Comparison of ENCODE assay signal across 12 cellular contexts in the genomic region with DNA sequence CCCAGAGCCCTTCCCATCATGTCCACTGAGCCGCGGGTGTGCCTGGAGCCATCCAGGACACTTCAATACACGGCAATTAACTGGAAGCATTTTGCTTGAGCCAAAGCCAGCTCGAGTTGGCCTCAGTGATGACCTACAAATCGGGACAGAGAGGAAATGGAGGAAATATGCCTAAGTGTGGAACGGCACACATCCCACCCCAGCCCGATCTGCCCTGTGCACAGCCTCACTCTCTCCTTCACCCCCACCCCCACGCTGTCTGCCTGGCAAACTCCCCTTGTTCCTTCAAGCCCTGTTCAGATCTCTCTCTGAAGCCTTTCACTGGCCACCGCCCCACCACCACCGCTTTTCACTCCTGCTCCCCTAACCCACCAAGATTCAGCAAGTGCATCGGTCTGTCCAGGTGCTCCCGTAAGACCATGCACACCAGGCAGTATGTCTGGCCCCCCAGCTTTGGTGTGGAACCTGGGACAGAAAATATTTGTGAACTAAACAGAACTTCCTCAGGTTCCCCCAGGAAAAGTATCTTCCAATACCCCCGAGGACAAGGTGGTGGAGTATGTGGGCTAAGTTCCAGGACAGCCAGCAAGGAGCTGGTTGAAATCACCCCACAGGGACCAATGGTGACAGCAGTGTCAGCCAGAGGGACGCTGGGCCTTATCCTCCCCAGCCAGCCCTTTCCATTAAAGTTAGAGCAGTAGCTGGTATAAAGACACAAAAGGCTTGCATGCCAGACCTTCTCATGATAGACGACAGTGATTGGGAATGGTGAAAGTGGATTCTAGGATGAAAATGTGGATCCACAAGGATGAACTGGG.
A peak's percentile ranks its signal among the peaks of the same experiment; 100 is the strongest.
DNase-seq lines count a peak whose midpoint lies in the region; ATAC-seq and TF ChIP-seq lines count a peak whose summit lies in the region.
"Had no signal": no experiment of that assay in that cellular context is flagged by ENCODE, and none has a peak within 500 bp of the region (broad histone marks: within the 10 kb centered on the region; RNA-seq: fewer than 3 reads in every experiment).

No MANE protein-coding gene starts in this region.

- no peak overlapping the region for H3K56ac ChIP-seq in H9 (ENCODE audit: insufficient read length, low read depth, low read length)

- no peak overlapping the region for H2AK5ac ChIP-seq in H9 (ENCODE audit: insufficient read length, low read length)
- H2AK5ac ChIP-seq in neuronal stem cell (ENCODE audit: low read depth, low read length), result no peak overlapping the region

- no peaks in the 10 kb centered on the region for H3K4me1 ChIP-seq in H9 (ENCODE audit: insufficient read depth, low read length)
- peaks cover 66 to 71% (median 67%) of the 10 kb centered on the region in 3 donors for H3K4me1 ChIP-seq in skeletal muscle tissue (ENCODE audit: control insufficient read depth in 3 of 3, insufficient read depth in 3 of 3, low read length in 3 of 3)
- H3K4me1 ChIP-seq in neuronal stem cell (ENCODE audit: control insufficient read depth in 2 of 2, insufficient read depth in 1 of 2, low read depth in 1 of 2, low read length in 2 of 2), result peaks cover 12 to 39% of the 10 kb centered on the region in 2 donors

- H3K79me1 ChIP-seq in H9 (ENCODE audit: insufficient read depth, low read depth, low read length, poor library complexity, severe bottlenecking), result no peaks in the 10 kb centered on the region
- H3K79me1 ChIP-seq in neuronal stem cell (ENCODE audit: low read depth, low read length), result peaks cover 24% of the 10 kb centered on the region

- H3K27me3 ChIP-seq in H9 (ENCODE audit: insufficient read depth, low read length) (no peaks in the 10 kb centered on the region), skeletal muscle tissue (ENCODE audit: control insufficient read depth in 3 of 3, insufficient read depth in 3 of 3, low read length in 3 of 3) (no peaks in the 10 kb centered on the region), neuronal stem cell (ENCODE audit: control insufficient read depth in 3 of 3, insufficient read depth in 3 of 3, low read depth in 1 of 3, low read length in 3 of 3) (peaks cover 0 to 2% (median 0%) of the 10 kb centered on the region in 3 experiments)

- H2BK5ac ChIP-seq in H9 (ENCODE audit: insufficient read length, low read length) (no peak overlapping the region), neuronal stem cell (ENCODE audit: low read length) (no peak overlapping the region)

- H3K27me3 Mint-ChIP-seq in H9 (ENCODE audit: low read depth) (no peaks in the 10 kb centered on the region; the same call in 1 of the 2 replicates), immature natural killer cell (ENCODE audit: low read depth in 3 of 3) (peaks cover 0 to 7% (median 2%) of the 10 kb centered on the region in 3 donors)

- H3K23ac ChIP-seq in H9 (ENCODE audit: insufficient read length, low read depth, low read length) (no peak overlapping the region), neuronal stem cell (ENCODE audit: low read depth, low read length, poor library complexity) (no peak overlapping the region)

- no peak overlapping the region for H4K5ac ChIP-seq in H9 (ENCODE audit: insufficient read length, low read depth, low read length)

- no peak overlapping the region for H2BK12ac ChIP-seq in H9 (ENCODE audit: insufficient read length, low read depth, low read length)
- H2BK12ac ChIP-seq in neuronal stem cell (ENCODE audit: low read length), result no peak overlapping the region

- H3K4me3 Mint-ChIP-seq in H9 (no peak overlapping the region), immature natural killer cell (no peak overlapping the region)

- no peak for TF ChIP-seq CTCF in H9 (conservative IDR thresholded peaks at IDR 0.05)

- H3K27ac ChIP-seq in H9 (ENCODE audit: insufficient read length, low read depth, low read length) (no peak overlapping the region), angular gyrus (ENCODE audit: low read depth, low read length) (peak overlapping the region; percentile 72), skeletal muscle tissue (ENCODE audit: low read depth, low read length) (peak overlapping the region; percentile 28), neuronal stem cell (replicated peaks; ENCODE audit: low read length) (no peak overlapping the region)

- H2AFZ ChIP-seq in H9 (ENCODE audit: low read length) (no peak overlapping the region), neuronal stem cell (ENCODE audit: low read length) (no peak overlapping the region)

- H3K79me2 ChIP-seq in H9 (ENCODE audit: insufficient read depth, low read length), result no peaks in the 10 kb centered on the region

- H2BK120ac ChIP-seq in H9 (ENCODE audit: low read depth, low read length, poor library complexity, severe bottlenecking), result no peak overlapping the region
- H2BK120ac ChIP-seq in neuronal stem cell (ENCODE audit: low read depth, low read length), result no peak overlapping the region

- no peak for ATAC-seq in GM18858 (IDR thresholded peaks at IDR 0.05; ENCODE audit: unreplicated experiment)
- ATAC-seq: mucosa of descending colon had no signal

- no CpG with 5 or more reads among the region's 15 CpGs for WGBS in H9 (ENCODE audit: extremely low coverage, insufficient read length, low lambda C conversion rate)
- no CpG with 5 or more reads among the region's 15 CpGs for WGBS in neuronal stem cell (ENCODE audit: extremely low coverage in 2 of 2, insufficient read length in 2 of 2, insufficient replicate concordance in 1 of 2), 2 donors

- H2BK20ac ChIP-seq in H9 (ENCODE audit: low read depth, low read length, poor library complexity, severe bottlenecking), result no peak overlapping the region

- H3K9me3 Mint-ChIP-seq in H9, result no peaks in the 10 kb centered on the region
- H3K9me3 Mint-ChIP-seq in immature natural killer cell, result no peaks in the 10 kb centered on the region

- no peak for DNase-seq in H9
- DNase-seq in immature natural killer cell, result no peak
- DNase-seq in NCI-H1694 (lab: John Stamatoyannopoulos, UW), result no peak
- DNase-seq in NAMALWA (ENCODE audit: low spot score), result no peak
- DNase-seq in neuronal stem cell (ENCODE audit: low spot score), result no peak
- DNase-seq: NCI-H1105; NCI-H774; stimulated activated CD4-positive, alpha-beta T cell treated with anti-CD3 and anti-CD28 coated beads, Interleukin-15, amount 100 ng/mL, for 24 hours had no signal

- H2BK15ac ChIP-seq in H9 (ENCODE audit: low read depth, low read length), result no peak overlapping the region
- H2BK15ac ChIP-seq in neuronal stem cell (ENCODE audit: low read length), result no peak overlapping the region

- H4K20me1 ChIP-seq in H9 (ENCODE audit: control insufficient read depth, insufficient read depth, insufficient read length), result peaks cover 1% of the 10 kb centered on the region

- H3K4me2 ChIP-seq in H9 (ENCODE audit: insufficient read depth, insufficient read length, low read length) (no peak overlapping the region), neuronal stem cell (ENCODE audit: insufficient read depth, low read length, poor library complexity, severe bottlenecking) (no peak overlapping the region)

- H3K4me3 ChIP-seq in skeletal muscle tissue (ENCODE audit: low read length in 3 of 3) (peak overlapping the region in 1 of 3 donors; percentile 2), neuronal stem cell (ENCODE audit: low read length in 2 of 2) (no peak overlapping the region)
- H3K4me3 ChIP-seq: mucosa of descending colon had no signal

- H3K27ac Mint-ChIP-seq in H9 (peak overlapping the region; percentile 77 to 97 (median 85); a peak in 6 of 7 replicates), immature natural killer cell (peak overlapping the region in 4 of 6 donors; percentile 34 to 68 (median 54))

- H4K91ac ChIP-seq in H9 (ENCODE audit: insufficient read length, low read depth, low read length) (no peak overlapping the region), neuronal stem cell (ENCODE audit: low read depth, low read length, poor library complexity) (no peak overlapping the region)

- H3K23me2 ChIP-seq in H9 (ENCODE audit: insufficient read length, low read depth, low read length, poor library complexity, severe bottlenecking), result no peaks in the 10 kb centered on the region

- H3K9me3 ChIP-seq in H9 (ENCODE audit: control insufficient read depth, low read depth, low read length) (no peaks in the 10 kb centered on the region), skeletal muscle tissue (ENCODE audit: control insufficient read depth in 3 of 3, low read length in 3 of 3) (no peaks in the 10 kb centered on the region), neuronal stem cell (replicated peaks in 1 of 2; ENCODE audit: control insufficient read depth in 2 of 2, insufficient read depth in 1 of 2, low read depth in 1 of 2, low read length in 2 of 2) (peaks cover 0 to 2% of the 10 kb centered on the region in 2 donors)
- H3K9me3 ChIP-seq: mucosa of descending colon had no signal

- H4K8ac ChIP-seq in H9 (replicated peaks; ENCODE audit: insufficient read length, low read depth, low read length) (no peak overlapping the region), neuronal stem cell (ENCODE audit: low read depth, low read length) (no peak overlapping the region)

- no peak overlapping the region for H3K9ac ChIP-seq in H9 (ENCODE audit: extremely low read depth, insufficient read length, low read length)
- H3K9ac ChIP-seq in skeletal muscle tissue (ENCODE audit: low read depth in 1 of 3, low read length in 3 of 3), result no peak overlapping the region
- no peak overlapping the region for H3K9ac ChIP-seq in neuronal stem cell (ENCODE audit: low read depth, low read length, poor library complexity)

- H3K36me3 Mint-ChIP-seq in H9 (ENCODE audit: insufficient read depth in 1 of 3, low read depth in 3 of 3) (peaks cover 9 to 39% (median 36%) of the 10 kb centered on the region in 3 experiments; a peak in 6 of 7 replicates), immature natural killer cell (peaks cover 0 to 10% (median 7%) of the 10 kb centered on the region in 3 donors)

- H3T11ph ChIP-seq in H9 (ENCODE audit: low read length), result no peak overlapping the region

- H3K36me3 ChIP-seq in skeletal muscle tissue (ENCODE audit: control insufficient read depth in 3 of 3, insufficient read depth in 3 of 3, low read length in 3 of 3) (peaks cover 19 to 32% (median 27%) of the 10 kb centered on the region in 3 donors), neuronal stem cell (replicated peaks in 1 of 2; ENCODE audit: control insufficient read depth in 2 of 2, insufficient read depth in 2 of 2, low read length in 2 of 2) (peaks cover 48 to 96% of the 10 kb centered on the region in 2 donors)

- H3K18ac ChIP-seq in H9 (ENCODE audit: insufficient read length, low read depth, low read length) (no peak overlapping the region), neuronal stem cell (ENCODE audit: low read length) (no peak overlapping the region)

- H3K14ac ChIP-seq in H9 (ENCODE audit: insufficient read depth, low read length), result no peak overlapping the region
- no peak overlapping the region for H3K14ac ChIP-seq in neuronal stem cell (ENCODE audit: low read length)

- H3K4ac ChIP-seq in H9 (ENCODE audit: low read depth, low read length) (no peak overlapping the region), neuronal stem cell (ENCODE audit: low read length) (no peak overlapping the region)

- peaks cover 8 to 11% of the 10 kb centered on the region in 2 experiments for H3K4me1 Mint-ChIP-seq in H9
- H3K4me1 Mint-ChIP-seq in immature natural killer cell, result peaks cover 5 to 10% of the 10 kb centered on the region in 2 donors

Comparison
In these comparisons a context has a peak if more than half of its experiments do, and no peak if none do; other contexts are left out.
1. H3K27ac ChIP-seq: peak in angular gyrus (single experiment) and skeletal muscle tissue (single experiment); none in H9 (single experiment) and neuronal stem cell (single experiment).